Comparison of ENCODE assay signal across 18 cellular contexts in the genomic region with DNA sequence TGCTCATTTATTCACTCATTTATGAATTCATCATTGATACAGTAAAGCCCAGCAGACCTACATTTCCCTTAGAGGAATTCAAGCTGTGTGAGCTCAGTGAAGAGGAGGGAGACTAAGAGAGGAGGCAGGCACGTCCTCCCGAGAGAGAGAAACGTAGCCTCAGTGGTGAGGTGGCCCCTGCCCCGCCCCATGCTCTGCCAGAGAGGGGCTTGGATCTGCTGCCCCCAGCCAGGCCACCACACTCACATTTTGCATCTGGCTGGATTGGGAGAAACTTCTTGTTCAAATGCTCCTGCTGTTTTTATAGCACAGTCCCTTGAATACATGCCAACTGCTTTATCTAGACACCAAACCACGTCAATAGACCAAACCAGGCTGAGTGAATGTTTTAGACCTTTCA.
"Had no signal": no experiment of that assay in that cellular context is flagged by ENCODE, and none has a peak within 500 bp of the region (broad histone marks: within the 10 kb centered on the region; RNA-seq: fewer than 3 reads in every experiment).

No MANE protein-coding gene starts in this region.

- DNase-seq: KBM-7, MV-4-11, NCI-H1048, NCI-H1105, NCI-H1417, NCI-H1436 treated with DMSO at 0.1 percent for 48 hours, NCI-H1694, NCI-H187 treated with DMSO at 0.1 percent for 48 hours, NCI-H2029 treated with DMSO at 0.1 percent for 48 hours, NCI-H2171 treated with DMSO at 0.1 percent for 48 hours, NCI-H446 treated with DMSO at 0.1 percent for 48 hours, NCI-H510A treated with DMSO at 0.1 percent for 48 hours, NCI-H774, Right ventricle myocardium superior, RPMI8226, SIG-M5 had no signal

- H3K4me3 ChIP-seq: SJSA1, SK-N-MC had no signal

- H3K27ac ChIP-seq: SJSA1, SK-N-MC had no signal

- H3K27me3 ChIP-seq: SJSA1 had no signal

- H3K4me1 ChIP-seq: SJSA1 had no signal

- H3K36me3 ChIP-seq: SJSA1 had no signal
